ENCODE assay signal across 19 cellular contexts in the genomic region with DNA sequence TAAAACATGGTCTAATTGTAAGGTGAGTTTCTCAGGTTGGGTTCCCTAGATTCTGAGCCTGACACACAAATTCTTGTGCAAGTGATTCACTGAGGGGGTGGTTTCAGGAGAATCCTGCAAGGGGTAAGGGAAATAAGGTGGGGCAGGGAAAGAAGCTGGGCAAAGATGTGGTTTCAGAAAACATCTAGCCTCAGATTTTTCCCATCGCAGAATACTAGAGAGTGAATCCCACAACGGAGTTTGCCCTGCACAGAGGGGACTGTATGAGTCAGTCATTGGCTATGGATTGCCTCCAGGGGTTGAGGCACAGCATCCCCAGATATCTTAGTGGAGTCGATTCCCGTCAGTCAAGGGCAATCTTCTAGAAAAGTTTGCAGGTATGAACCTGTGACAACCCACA.
DNase-seq lines count a peak whose midpoint lies in the region; FAIRE-seq lines count a peak whose summit lies in the region.
"Had no signal": no experiment of that assay in that cellular context is flagged by ENCODE, and none has a peak within 500 bp of the region (broad histone marks: within the 10 kb centered on the region; RNA-seq: fewer than 3 reads in every experiment).

No MANE protein-coding gene starts in this region.

- peak; percentile 77 for DNase-seq in HT1080 (ENCODE audit: low read depth)
- peak; percentile 27 for DNase-seq in adipocyte (ENCODE audit: low read depth)
- DNase-seq in islet precursor cell: peak; percentile 79
- DNase-seq in urothelium cell line (ENCODE audit: low spot score): peak; percentile 64
- DNase-seq in cerebellum (ENCODE audit: low spot score): no peak
- DNase-seq in NCI-H748 (lab: John Stamatoyannopoulos, UW; ENCODE audit: unreplicated experiment): no peak
- DNase-seq in globus pallidus (ENCODE audit: low spot score): no peak
- DNase-seq: activated CD4-positive, alpha-beta T cell treated with anti-CD3 and anti-CD28 coated beads for 36 hours; activated T-cell treated with anti-CD3 and anti-CD28 coated beads, Interleukin-2, amount 50 U/mL, for 24 hours; adrenal gland; dorsolateral prefrontal cortex; MM.1S; mucosa of descending colon; NCI-H1417 treated with DMSO at 0.1 percent for 48 hours; NCI-H510A treated with DMSO at 0.1 percent for 48 hours; nephron progenitor cell; posterior cingulate gyrus; stimulated activated naive CD8-positive, alpha-beta T cell treated with anti-CD3 and anti-CD28 coated beads, Interleukin-15, amount 100 ng/mL, for 72 hours; thyroid gland had no signal

- H3K9me3 ChIP-seq in adipocyte (ENCODE audit: control insufficient read depth, low read length): no peaks in the 10 kb centered on the region
- H3K9me3 ChIP-seq: adrenal gland, mucosa of descending colon, thyroid gland had no signal

- no peaks in the 10 kb centered on the region for H3K36me3 ChIP-seq in adipocyte (ENCODE audit: control insufficient read depth, insufficient read depth, low read length, severe bottlenecking)
- H3K36me3 ChIP-seq: adrenal gland, thyroid gland had no signal

- H3K9ac ChIP-seq in adipocyte (ENCODE audit: low read length): no peak overlapping the region

- H3K27me3 ChIP-seq in adipocyte (replicated peaks; ENCODE audit: control insufficient read depth, insufficient read depth, low read length): no peaks in the 10 kb centered on the region
- H3K27me3 ChIP-seq: adrenal gland, dorsolateral prefrontal cortex, thyroid gland had no signal

- no peak overlapping the region for H3K4me3 ChIP-seq in adipocyte (ENCODE audit: low read length)
- H3K4me3 ChIP-seq: adrenal gland, dorsolateral prefrontal cortex, mucosa of descending colon, thyroid gland had no signal

- FAIRE-seq in urothelium cell line (lab: Jason Lieb, UNC): no peak

- peaks cover 7% of the 10 kb centered on the region for H3K4me1 ChIP-seq in adipocyte (ENCODE audit: control insufficient read depth, insufficient read depth, low read length)
- H3K4me1 ChIP-seq: adrenal gland, thyroid gland had no signal

Comparison
In these comparisons a context has a peak if more than half of its experiments do, and no peak if none do; other contexts are left out.
1. DNase-seq: peak in HT1080 (single experiment), adipocyte (single experiment), islet precursor cell (single experiment) and urothelium cell line (single experiment); none in cerebellum (single experiment), NCI-H748 (single experiment) and globus pallidus (single experiment).